10 cellular contexts compared by ENCODE assay signal in genomic region chr19:49678970-49679831, GRCh38. TPM values are rescaled to one million over a fixed set of nuclear protein-coding genes. Genes with fewer than 3 reads are reported as not detected.
DNase-seq lines count a peak whose midpoint lies in the region; ATAC-seq and TF ChIP-seq lines count a peak whose summit lies in the region.
"Had no signal": no experiment of that assay in that cellular context is flagged by ENCODE, and none has a peak within 500 bp of the region (broad histone marks: within the 10 kb centered on the region; RNA-seq: fewer than 3 reads in every experiment).

No MANE protein-coding gene starts in this region.

- H3K9me3 Mint-ChIP-seq in type B pancreatic cell, result no peaks in the 10 kb centered on the region

- H3K36me3 Mint-ChIP-seq in type B pancreatic cell, result peaks cover 4% of the 10 kb centered on the region

- H3K27me3 Mint-ChIP-seq in type B pancreatic cell, result no peaks in the 10 kb centered on the region

- intact Hi-C loops in Right ventricle myocardium inferior (cut with DNase I) (loop anchor here (5.0 kb wide), 2 partner anchors 198 to 227 kb away; partner anchors contain the start of genes AKT1S1, ALDH16A1, PIH1D1 and TBC1D17), left ventricle myocardium superior (cut with micrococcal nuclease) (no loop called here)

- ATAC-seq in Right ventricle myocardium inferior, result no peak
- no peak for ATAC-seq in left ventricle myocardium superior
- no peak for ATAC-seq in HG03457 (IDR thresholded peaks at IDR 0.05; ENCODE audit: unreplicated experiment)

- DNase-seq in Right ventricle myocardium inferior (ENCODE audit: missing footprints) (peak; percentile 20), left ventricle myocardium superior (no peak), iPS-NIHi7 (ENCODE audit: extremely low spot score) (peak; percentile 7), type B pancreatic cell (ENCODE audit: extremely low spot score, unreplicated experiment) (no peak), GM10248 (ENCODE audit: extremely low spot score) (no peak), GM20000 (ENCODE audit: low spot score) (no peak)
- DNase-seq: NCI-H1417 treated with DMSO at 0.1 percent for 48 hours, thyroid gland had no signal

- POLR2A ChIA-PET in GM10248 (lab: Yijun Ruan, JAX), result interaction anchor here (1.0 to 1.4 kb wide), 2 partner anchors 37 to 203 kb away, joined by 3 read pairs; partner anchors contain the start of gene SCAF1

- CTCF ChIA-PET in GM10248 (lab: Yijun Ruan, JAX), result interaction anchor here (0.7 to 12.4 kb wide), 15 partner anchors 19 to 223 kb away, joined by 3 to 83 read pairs (median 4); partner anchors contain the start of genes FLT3LG and RRAS

- H3K4me1 Mint-ChIP-seq in type B pancreatic cell (ENCODE audit: unreplicated experiment), result peaks cover 9% of the 10 kb centered on the region

- peak overlapping the region; percentile 96 for H3K27ac ChIP-seq in VCaP

- H3K4me3 Mint-ChIP-seq in type B pancreatic cell, result peak overlapping the region; percentile 76

- peak overlapping the region; percentile 64 for H3K27ac Mint-ChIP-seq in type B pancreatic cell

- TF ChIP-seq CTCF in VCaP (conservative IDR thresholded peaks at IDR 0.05) (no peak), type B pancreatic cell (conservative IDR thresholded peaks at IDR 0.05) (no peak), GM10248 (IDR thresholded peaks at IDR 0.05; ENCODE audit: control extremely low read depth, extremely low read depth, low read depth, missing control alignments) (no peak), GM20000 (IDR thresholded peaks at IDR 0.05; ENCODE audit: extremely low read depth, missing control alignments) (no peak)

RNA-seq across cellular contexts. Expression of gene PRMT1, which starts 2.1 kb away (rescaled TPM):
- total RNA-seq in Right ventricle myocardium inferior (122 TPM), left ventricle myocardium superior (130 TPM), type B pancreatic cell (ENCODE audit: low replicate concordance) (131 and 195 TPM in 2 replicates)

RNA-seq across cellular contexts. Expression of gene ADM5, which starts 10.2 kb away (rescaled TPM):
- total RNA-seq in Right ventricle myocardium inferior (0.84 TPM), left ventricle myocardium superior (0.87 TPM), type B pancreatic cell (ENCODE audit: low replicate concordance) (1.7 and 3.2 TPM in 2 replicates)

RNA-seq across cellular contexts. Expression of gene CPT1C, which starts 11.7 kb away (rescaled TPM):
- total RNA-seq in Right ventricle myocardium inferior (2.9 TPM), left ventricle myocardium superior (3.1 TPM), type B pancreatic cell (ENCODE audit: low replicate concordance) (7.8 and 65.0 TPM in 2 replicates)

RNA-seq across cellular contexts. Expression of gene BCL2L12, which starts 13.5 kb away (rescaled TPM):
- total RNA-seq in Right ventricle myocardium inferior, result 10.6 TPM
- total RNA-seq in left ventricle myocardium superior, result 11.5 TPM
- total RNA-seq in type B pancreatic cell (ENCODE audit: low replicate concordance), result 40.8 and 49.2 TPM in 2 replicates

RNA-seq across cellular contexts. Expression of gene IRF3, which starts 13.5 kb away (rescaled TPM):
- total RNA-seq in Right ventricle myocardium inferior (36.4 TPM), left ventricle myocardium superior (40.6 TPM), type B pancreatic cell (ENCODE audit: low replicate concordance) (81.4 and 86.6 TPM in 2 replicates)

Comparison
In these comparisons a context has a peak if more than half of its experiments do, and no peak if none do; other contexts are left out.
1. DNase-seq: peak in Right ventricle myocardium inferior (single experiment) and iPS-NIHi7 (single experiment); none in left ventricle myocardium superior (single experiment), type B pancreatic cell (single experiment), GM10248 (single experiment) and GM20000 (single experiment).